In genomic region chr12:56728139-56728861, GRCh38 we compare ENCODE assay signal across 21 cellular contexts. TPM values are rescaled to one million over a fixed set of nuclear protein-coding genes. Genes with fewer than 3 reads are reported as not detected.
"Had no signal": no experiment of that assay in that cellular context is flagged by ENCODE, and none has a peak within 500 bp of the region (broad histone marks: within the 10 kb centered on the region; RNA-seq: fewer than 3 reads in every experiment).

No MANE protein-coding gene starts in this region.

- H3K27me3 ChIP-seq: right lobe of liver, testis had no signal

- H3K4me3 Mint-ChIP-seq: activated CD4-positive, alpha-beta T cell treated with anti-CD3 and anti-CD28 coated beads, Interleukin-2, amount 10 ng/mL, durations not matched to agents 7 days and 5 days; activated CD8-positive, alpha-beta T cell treated with anti-CD3 and anti-CD28 coated beads, Interleukin-2, amount 10 ng/mL, durations not matched to agents 7 days and 5 days; activated naive CD8-positive, alpha-beta T cell treated with anti-CD3 and anti-CD28 coated beads, Interleukin-2, amount 10 ng/mL, durations not matched to agents 7 days and 5 days; endodermal cell; naive thymus-derived CD8-positive, alpha-beta T cell; stimulated activated effector memory CD8-positive, alpha-beta T cell treated with anti-CD3 and anti-CD28 coated beads, Interleukin-12 subunit alpha, Interleukin-12 subunit beta, amount 100 ng/mL, for 72 hours; type B pancreatic cell had no signal

- H3K27ac ChIP-seq: epithelial cell of prostate, parathyroid adenoma, right lobe of liver, testis had no signal

- H3K9me3 ChIP-seq: right lobe of liver, testis had no signal

- H3K9me3 Mint-ChIP-seq: activated CD4-positive, alpha-beta T cell treated with anti-CD3 and anti-CD28 coated beads, Interleukin-2, amount 10 ng/mL, durations not matched to agents 7 days and 5 days; activated naive CD8-positive, alpha-beta T cell treated with anti-CD3 and anti-CD28 coated beads, Interleukin-2, amount 10 ng/mL, durations not matched to agents 7 days and 5 days; endodermal cell; naive thymus-derived CD8-positive, alpha-beta T cell; stimulated activated effector memory CD8-positive, alpha-beta T cell treated with anti-CD3 and anti-CD28 coated beads, Interleukin-12 subunit alpha, Interleukin-12 subunit beta, amount 100 ng/mL, for 72 hours; type B pancreatic cell had no signal

- DNase-seq: activated CD4-positive, alpha-beta T cell treated with anti-CD3 and anti-CD28 coated beads, Interleukin-2, amount 10 ng/mL, durations not matched to agents 7 days and 5 days; activated CD8-positive, alpha-beta memory T cell treated with anti-CD3 and anti-CD28 coated beads, Interleukin-2, amount 50 U/mL, for 48 hours; activated CD8-positive, alpha-beta T cell treated with anti-CD3 and anti-CD28 coated beads, Interleukin-2, amount 10 ng/mL, durations not matched to agents 7 days and 5 days; activated naive CD8-positive, alpha-beta T cell treated with anti-CD3 and anti-CD28 coated beads, Interleukin-2, amount 10 ng/mL, durations not matched to agents 7 days and 5 days; amygdala; endodermal cell; foreskin fibroblast; mesenchymal stem cell; naive thymus-derived CD8-positive, alpha-beta T cell; small intestine; stimulated activated CD4-positive, alpha-beta T cell treated with anti-CD3 and anti-CD28 coated beads, Interleukin-4, amount 100 ng/mL, for 1 hour; T-helper 9 cell; testis had no signal

- ATAC-seq: activated CD4-positive, CD25-positive, alpha-beta regulatory T cell treated with anti-CD3 and anti-CD28 coated beads, Interleukin-2, amount 50 U/mL, for 24 hours; activated CD8-positive, alpha-beta T cell treated with anti-CD3 and anti-CD28 coated beads, Interleukin-2, amount 10 ng/mL, durations not matched to agents 7 days and 5 days; naive thymus-derived CD8-positive, alpha-beta T cell; right lobe of liver; stimulated activated effector memory CD8-positive, alpha-beta T cell treated with anti-CD3 and anti-CD28 coated beads, Interleukin-12 subunit alpha, Interleukin-12 subunit beta, amount 100 ng/mL, for 72 hours had no signal

- H3K27me3 Mint-ChIP-seq: activated CD4-positive, alpha-beta T cell treated with anti-CD3 and anti-CD28 coated beads, Interleukin-2, amount 10 ng/mL, durations not matched to agents 7 days and 5 days; activated naive CD8-positive, alpha-beta T cell treated with anti-CD3 and anti-CD28 coated beads, Interleukin-2, amount 10 ng/mL, durations not matched to agents 7 days and 5 days; naive thymus-derived CD8-positive, alpha-beta T cell; type B pancreatic cell had no signal

- H3K27ac Mint-ChIP-seq: endodermal cell; stimulated activated effector memory CD8-positive, alpha-beta T cell treated with anti-CD3 and anti-CD28 coated beads, Interleukin-12 subunit alpha, Interleukin-12 subunit beta, amount 100 ng/mL, for 72 hours; type B pancreatic cell had no signal

- H3K4me3 ChIP-seq: right lobe of liver, testis had no signal

RNA-seq across cellular contexts. Expression of gene HSD17B6, which starts 34.8 kb away (rescaled TPM):
- total RNA-seq: cardiac septum, glomerular endothelial cell had no signal
